12 cellular contexts compared by ENCODE assay signal in the genomic region with DNA sequence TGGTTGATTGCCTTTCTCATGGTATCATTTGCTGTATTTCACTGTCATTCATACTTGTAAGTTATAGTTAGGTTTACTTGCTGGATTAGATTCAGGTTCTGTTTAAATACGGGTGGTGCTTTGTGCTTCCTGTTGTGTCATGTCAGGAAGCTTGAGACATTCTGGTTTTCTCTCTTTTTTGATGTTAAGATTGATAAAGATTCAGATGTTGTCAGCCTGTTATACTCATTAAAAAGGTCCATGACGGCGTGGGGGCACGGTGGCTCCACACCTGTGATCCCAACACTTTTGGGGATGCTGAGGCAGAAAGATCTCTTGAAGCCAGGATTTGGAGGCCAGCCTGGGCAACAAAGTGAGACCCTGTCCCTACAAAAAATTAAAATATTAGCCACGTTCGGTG. TPM values are rescaled to one million over a fixed set of nuclear protein-coding genes. Genes with fewer than 3 reads are reported as not detected.
A peak's percentile ranks its signal among the peaks of the same experiment; 100 is the strongest.
DNase-seq lines count a peak whose midpoint lies in the region; ATAC-seq and TF ChIP-seq lines count a peak whose summit lies in the region.
"Had no signal": no experiment of that assay in that cellular context is flagged by ENCODE, and none has a peak within 500 bp of the region (broad histone marks: within the 10 kb centered on the region; RNA-seq: fewer than 3 reads in every experiment).

No MANE protein-coding gene starts in this region.

- H3K9me3 ChIP-seq in upper lobe of left lung: no peaks in the 10 kb centered on the region

- H3K4me3 ChIP-seq in epithelial cell of esophagus (ENCODE audit: low read length): no peak overlapping the region
- no peak overlapping the region for H3K4me3 ChIP-seq in upper lobe of left lung

- H3K4me1 ChIP-seq in upper lobe of left lung: peaks cover 4 to 19% (median 8%) of the 10 kb centered on the region in 4 donors

- H3K4me3 Mint-ChIP-seq in activated CD8-positive, alpha-beta T cell treated with anti-CD3 and anti-CD28 coated beads for 36 hours: peak overlapping the region; percentile 4
- H3K4me3 Mint-ChIP-seq: nephron had no signal

- H3K27me3 ChIP-seq in upper lobe of left lung: no peaks in the 10 kb centered on the region

- peak; percentile 69 to 79 for ATAC-seq in activated CD4-positive, CD25-positive, alpha-beta regulatory T cell treated with anti-CD3 and anti-CD28 coated beads, Interleukin-2, amount 50 U/mL, for 24 hours
- ATAC-seq in activated CD8-positive, alpha-beta T cell treated with anti-CD3 and anti-CD28 coated beads for 36 hours: peak; percentile 70
- ATAC-seq in upper lobe of left lung (ENCODE audit: low FRiP score in 2 of 2): no peak
- no peak for ATAC-seq in HG02852 (IDR thresholded peaks at IDR 0.05; ENCODE audit: unreplicated experiment)

- CTCF ChIA-PET in activated CD8-positive, alpha-beta T cell treated with anti-CD3 and anti-CD28 coated beads for 36 hours (lab: Charles Lee): interaction anchor here (1.1 to 2.0 kb wide), 6 partner anchors 11 to 296 kb away, joined by 3 to 7 read pairs (median 4); no protein-coding TSS in a partner anchor

- no peaks in the 10 kb centered on the region for H3K27me3 Mint-ChIP-seq in activated CD8-positive, alpha-beta T cell treated with anti-CD3 and anti-CD28 coated beads for 36 hours

- 50 to 62% methylated on average over 6 of the region's 6 CpGs for WGBS in upper lobe of left lung, 2 donors

- peak overlapping the region; percentile 94 for H3K27ac Mint-ChIP-seq in activated CD8-positive, alpha-beta T cell treated with anti-CD3 and anti-CD28 coated beads for 36 hours
- H3K27ac Mint-ChIP-seq: nephron had no signal

- DNase-seq in activated CD4-positive, CD25-positive, alpha-beta regulatory T cell treated with anti-CD3 and anti-CD28 coated beads, Interleukin-2, amount 50 U/mL, for 72 hours: no peak
- peak; percentile 24 for DNase-seq in activated CD8-positive, alpha-beta T cell treated with anti-CD3 and anti-CD28 coated beads for 36 hours
- DNase-seq in epithelial cell of esophagus (ENCODE audit: low read depth) (peak; percentile 11), upper lobe of left lung (no peak), putamen (ENCODE audit: low spot score) (no peak)
- DNase-seq in stimulated activated CD8-positive, alpha-beta memory T cell treated with anti-CD3 and anti-CD28 coated beads, Interleukin-4, amount 100 ng/mL, for 48 hours: peak; percentile 39
- DNase-seq: caudate nucleus, kidney glomerular epithelial cell, NCI-H69 had no signal

- peaks cover 50% of the 10 kb centered on the region for H3K36me3 Mint-ChIP-seq in activated CD8-positive, alpha-beta T cell treated with anti-CD3 and anti-CD28 coated beads for 36 hours (ENCODE audit: low read depth)

- no peak for TF ChIP-seq EP300 in upper lobe of left lung (IDR thresholded peaks at IDR 0.05)

- H3K4me1 Mint-ChIP-seq in activated CD8-positive, alpha-beta T cell treated with anti-CD3 and anti-CD28 coated beads for 36 hours (ENCODE audit: low read depth): peaks cover 47% of the 10 kb centered on the region

- no peak for TF ChIP-seq POLR2A in upper lobe of left lung (IDR thresholded peaks at IDR 0.05)

- intact Hi-C loops in activated CD8-positive, alpha-beta T cell treated with anti-CD3 and anti-CD28 coated beads for 36 hours (cut with micrococcal nuclease): no loop called here

- TF ChIP-seq CTCF in activated CD8-positive, alpha-beta T cell treated with anti-CD3 and anti-CD28 coated beads for 36 hours (IDR thresholded peaks at IDR 0.05): no peak
- TF ChIP-seq CTCF in epithelial cell of esophagus (IDR thresholded peaks at IDR 0.05; ENCODE audit: insufficient read depth, low read depth, low read length, missing control alignments) (no peak), upper lobe of left lung (IDR thresholded peaks at IDR 0.05) (no peak)

- POLR2A ChIA-PET in activated CD8-positive, alpha-beta T cell treated with anti-CD3 and anti-CD28 coated beads for 36 hours (lab: Charles Lee): interaction anchor here (1.0 kb wide), 1 partner anchor 33 kb away, joined by 3 read pairs; no protein-coding TSS in a partner anchor

- H3K9me3 Mint-ChIP-seq in activated CD8-positive, alpha-beta T cell treated with anti-CD3 and anti-CD28 coated beads for 36 hours: no peaks in the 10 kb centered on the region
- H3K9me3 Mint-ChIP-seq: nephron had no signal

- peak overlapping the region in 2 of 4 donors; percentile 40 to 49 for H3K27ac ChIP-seq in upper lobe of left lung

- peaks cover 0 to 38% (median 4%) of the 10 kb centered on the region in 4 donors for H3K36me3 ChIP-seq in upper lobe of left lung

RNA-seq across cellular contexts. Expression of a gene that starts 45.7 kb away (rescaled TPM):
- total RNA-seq in activated CD8-positive, alpha-beta T cell treated with anti-CD3 and anti-CD28 coated beads for 36 hours: 10 to 100 TPM; 23.5 to 32.8 TPM
- total RNA-seq in upper lobe of left lung: 10 to 100 TPM; 14.3 to 35.6 (median 18.7) TPM

Comparison
In these comparisons a context has a peak if more than half of its experiments do, and no peak if none do; other contexts are left out.
1. ATAC-seq: peak in activated CD4-positive, CD25-positive, alpha-beta regulatory T cell treated with anti-CD3 and anti-CD28 coated beads, Interleukin-2, amount 50 U/mL, for 24 hours (2 of 2) and activated CD8-positive, alpha-beta T cell treated with anti-CD3 and anti-CD28 coated beads for 36 hours (single experiment); none in upper lobe of left lung (0 of 2) and HG02852 (single experiment).
2. DNase-seq: peak in activated CD8-positive, alpha-beta T cell treated with anti-CD3 and anti-CD28 coated beads for 36 hours (single experiment), epithelial cell of esophagus (single experiment) and stimulated activated CD8-positive, alpha-beta memory T cell treated with anti-CD3 and anti-CD28 coated beads, Interleukin-4, amount 100 ng/mL, for 48 hours (single experiment); none in activated CD4-positive, CD25-positive, alpha-beta regulatory T cell treated with anti-CD3 and anti-CD28 coated beads, Interleukin-2, amount 50 U/mL, for 72 hours (single experiment), upper lobe of left lung (0 of 2) and putamen (single experiment).